ENCODE assay signal across 24 cellular contexts in genomic region chr18:63344918-63345317, GRCh38.
DNase-seq lines count a peak whose midpoint lies in the region; ATAC-seq, FAIRE-seq and TF ChIP-seq lines count a peak whose summit lies in the region.
"Had no signal": no experiment of that assay in that cellular context is flagged by ENCODE, and none has a peak within 500 bp of the region (broad histone marks: within the 10 kb centered on the region; RNA-seq: fewer than 3 reads in every experiment).

No MANE protein-coding gene starts in this region.

- FAIRE-seq in D721Med (lab: Jason Lieb, UNC) = peak; percentile 35

- peaks cover 3% of the 10 kb centered on the region for H3K4me1 Mint-ChIP-seq in T-helper 1 cell treated with Interleukin-12 subunit alpha and Interleukin-12 subunit beta and Interleukin-4 antibody, amounts not matched to agents 30 μg/mL and 1 μg/mL, for 36 hours (ENCODE audit: low read depth)
- peaks cover 7% of the 10 kb centered on the region for H3K4me1 Mint-ChIP-seq in nephron progenitor cell
- H3K4me1 Mint-ChIP-seq: central memory CD8-positive, alpha-beta T cell had no signal

- H3K27ac ChIP-seq in epithelial cell of prostate = peak overlapping the region; percentile 98
- H3K27ac ChIP-seq: dorsolateral prefrontal cortex, upper lobe of left lung had no signal

- DNase-seq in T-helper 1 cell (no peak), D721Med (ENCODE audit: insufficient read length, low spot score) (no peak), epithelial cell of prostate (ENCODE audit: low read depth, low spot score) (no peak), nephron progenitor cell (no peak), NCI-H82 treated with DMSO at 0.1 percent for 48 hours (lab: John Stamatoyannopoulos, UW; ENCODE audit: unreplicated experiment) (no peak)
- DNase-seq in activated CD4-positive, CD25-positive, alpha-beta regulatory T cell treated with anti-CD3 and anti-CD28 coated beads, Interleukin-2, amount 50 U/mL, for 72 hours = no peak
- DNase-seq: activated CD4-positive, alpha-beta T cell treated with anti-CD3 and anti-CD28 coated beads, Interleukin-2, amount 50 U/mL, for 1 hour; activated gamma-delta T cell; DND-41; dorsolateral prefrontal cortex; foreskin melanocyte; GOT3; hippocampal formation; NCI-H1092 treated with DMSO at 0.1 percent for 48 hours; NCI-H1930; NCI-H226; NCI-H82; SHP77 treated with DMSO at 0.1 percent for 48 hours; stimulated activated CD4-positive, alpha-beta T cell treated with anti-CD3 and anti-CD28 coated beads, Interleukin-12 subunit alpha, Interleukin-12 subunit beta, amount 100 ng/mL, for 4 hours; stimulated activated naive CD8-positive, alpha-beta T cell treated with anti-CD3 and anti-CD28 coated beads, Interleukin-15, amount 100 ng/mL, for 72 hours; upper lobe of left lung had no signal

- no peak overlapping the region for H3K4me3 Mint-ChIP-seq in T-helper 1 cell treated with Interleukin-12 subunit alpha and Interleukin-12 subunit beta and Interleukin-4 antibody, amounts not matched to agents 30 μg/mL and 1 μg/mL, for 36 hours
- H3K4me3 Mint-ChIP-seq in nephron progenitor cell = no peak overlapping the region
- H3K4me3 Mint-ChIP-seq: central memory CD8-positive, alpha-beta T cell; stimulated activated naive CD8-positive, alpha-beta T cell treated with anti-CD3 and anti-CD28 coated beads, Interleukin-15, amount 100 ng/mL, for 72 hours had no signal

- H3K9me3 Mint-ChIP-seq in T-helper 1 cell treated with Interleukin-12 subunit alpha and Interleukin-12 subunit beta and Interleukin-4 antibody, amounts not matched to agents 30 μg/mL and 1 μg/mL, for 36 hours = no peaks in the 10 kb centered on the region
- no peaks in the 10 kb centered on the region for H3K9me3 Mint-ChIP-seq in nephron progenitor cell
- H3K9me3 Mint-ChIP-seq: central memory CD8-positive, alpha-beta T cell; stimulated activated naive CD8-positive, alpha-beta T cell treated with anti-CD3 and anti-CD28 coated beads, Interleukin-15, amount 100 ng/mL, for 72 hours had no signal

- peak overlapping the region; percentile 8 for H3K27ac Mint-ChIP-seq in T-helper 1 cell treated with Interleukin-12 subunit alpha and Interleukin-12 subunit beta and Interleukin-4 antibody, amounts not matched to agents 30 μg/mL and 1 μg/mL, for 36 hours
- H3K27ac Mint-ChIP-seq in nephron progenitor cell = peak overlapping the region; percentile 73

- no peak for ATAC-seq in HG02870 (IDR thresholded peaks at IDR 0.05; ENCODE audit: unreplicated experiment)
- ATAC-seq: stimulated activated naive CD8-positive, alpha-beta T cell treated with anti-CD3 and anti-CD28 coated beads, Interleukin-15, amount 100 ng/mL, for 72 hours had no signal

- TF ChIP-seq CTCF in D721Med (IDR thresholded peaks at IDR 0.05; ENCODE audit: insufficient read depth, missing control alignments) (no peak), nephron progenitor cell (IDR thresholded peaks at IDR 0.05) (no peak)

- H3K36me3 Mint-ChIP-seq in T-helper 1 cell treated with Interleukin-12 subunit alpha and Interleukin-12 subunit beta and Interleukin-4 antibody, amounts not matched to agents 30 μg/mL and 1 μg/mL, for 36 hours (ENCODE audit: low read depth) = peaks cover 39% of the 10 kb centered on the region
- peaks cover 58% of the 10 kb centered on the region for H3K36me3 Mint-ChIP-seq in nephron progenitor cell (ENCODE audit: low read depth)

- H3K27me3 Mint-ChIP-seq in T-helper 1 cell treated with Interleukin-12 subunit alpha and Interleukin-12 subunit beta and Interleukin-4 antibody, amounts not matched to agents 30 μg/mL and 1 μg/mL, for 36 hours (ENCODE audit: low read depth) = no peaks in the 10 kb centered on the region
- H3K27me3 Mint-ChIP-seq in nephron progenitor cell (ENCODE audit: low read depth, poor library complexity) = peaks cover 3% of the 10 kb centered on the region
- H3K27me3 Mint-ChIP-seq: central memory CD8-positive, alpha-beta T cell; stimulated activated naive CD8-positive, alpha-beta T cell treated with anti-CD3 and anti-CD28 coated beads, Interleukin-15, amount 100 ng/mL, for 72 hours had no signal
